Comparison of ENCODE assay signal across 20 cellular contexts in the genomic region with DNA sequence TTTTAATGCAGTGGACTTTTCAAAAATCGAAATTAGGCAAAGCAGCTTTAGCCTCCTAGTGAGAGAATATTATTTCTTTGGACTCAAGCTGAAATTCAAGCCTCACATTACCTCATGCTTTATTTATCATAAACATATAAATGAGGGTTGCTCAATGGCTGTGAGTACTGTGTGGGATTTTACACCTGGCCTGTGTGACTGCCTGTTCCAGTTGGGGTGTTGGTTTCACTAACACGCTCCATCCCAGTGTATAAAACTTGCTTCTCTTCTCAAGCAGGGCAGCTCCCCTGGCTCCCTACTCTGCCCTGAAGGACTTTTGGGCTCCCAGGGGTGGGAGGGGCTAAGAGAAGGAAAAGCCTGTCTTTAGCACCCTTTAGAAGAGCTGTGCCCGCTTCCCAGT.
"Had no signal": no experiment of that assay in that cellular context is flagged by ENCODE, and none has a peak within 500 bp of the region (broad histone marks: within the 10 kb centered on the region; RNA-seq: fewer than 3 reads in every experiment).

No MANE protein-coding gene starts in this region.

- ATAC-seq: WTC11 had no signal

- DNase-seq: activated CD4-positive, alpha-beta T cell treated with anti-CD3 and anti-CD28 coated beads for 1 hour; activated CD4-positive, alpha-beta T cell treated with anti-CD3 and anti-CD28 coated beads, Interleukin-2, amount 10 ng/mL, durations not matched to agents 24 days and 14 days; activated CD4-positive, alpha-beta T cell treated with anti-CD3 and anti-CD28 coated beads, Interleukin-2, amount 50 U/mL, for 48 hours; activated CD8-positive, alpha-beta memory T cell treated with anti-CD3 and anti-CD28 coated beads for 24 hours; activated gamma-delta T cell treated with Interleukin-2 at 50 U/mL for 16 hours; activated naive CD4-positive, alpha-beta T cell treated with anti-CD3 and anti-CD28 coated beads, Interleukin-2, amount 10 ng/mL, durations not matched to agents 7 days and 5 days; activated naive CD8-positive, alpha-beta T cell treated with anti-CD3 and anti-CD28 coated beads for 36 hours; activated T-cell treated with anti-CD3 and anti-CD28 coated beads, Interleukin-2, amount 50 U/mL, for 72 hours; brain microvascular endothelial cell; cerebellar nuclear complex; colonic mucosa; NCI-H1092; NCI-H1417; NCI-H1930; NCI-H446; NCI-H524; SHP77 treated with DMSO at 0.1 percent for 48 hours had no signal

- H3K4me1 ChIP-seq: colonic mucosa had no signal

- H3K4me3 ChIP-seq: colonic mucosa had no signal

- H3K9me3 Mint-ChIP-seq: activated naive CD4-positive, alpha-beta T cell treated with anti-CD3 and anti-CD28 coated beads, Interleukin-2, amount 10 ng/mL, durations not matched to agents 7 days and 5 days; activated naive CD8-positive, alpha-beta T cell treated with anti-CD3 and anti-CD28 coated beads for 36 hours; activated T-helper 2 cell treated with anti-CD3 and anti-CD28 coated beads, Interferon-gamma antibody, Interleukin-2, Interleukin-4, amounts not matched to agents 10 μg/mL and 5 μg/mL and 100 μg/mL, durations not matched to agents 14 hours and 24 hours and 36 hours had no signal

- H3K27me3 ChIP-seq: brain microvascular endothelial cell, colonic mucosa had no signal

- H3K27me3 Mint-ChIP-seq: activated CD4-positive, alpha-beta T cell treated with anti-CD3 and anti-CD28 coated beads, Interleukin-2, amount 10 ng/mL, durations not matched to agents 24 days and 14 days; activated naive CD4-positive, alpha-beta T cell treated with anti-CD3 and anti-CD28 coated beads, Interleukin-2, amount 10 ng/mL, durations not matched to agents 7 days and 5 days; activated naive CD8-positive, alpha-beta T cell treated with anti-CD3 and anti-CD28 coated beads for 36 hours had no signal

- H3K4me3 Mint-ChIP-seq: activated CD4-positive, alpha-beta T cell treated with anti-CD3 and anti-CD28 coated beads, Interleukin-2, amount 10 ng/mL, durations not matched to agents 24 days and 14 days; activated naive CD4-positive, alpha-beta T cell treated with anti-CD3 and anti-CD28 coated beads, Interleukin-2, amount 10 ng/mL, durations not matched to agents 7 days and 5 days; activated naive CD8-positive, alpha-beta T cell treated with anti-CD3 and anti-CD28 coated beads for 36 hours; activated T-cell treated with anti-CD3 and anti-CD28 coated beads, Interleukin-2, amount 50 U/mL, for 72 hours; T-helper 1 cell treated with Interleukin-12 subunit alpha and Interleukin-12 subunit beta and Interleukin-4 antibody, amounts not matched to agents 30 μg/mL and 1 μg/mL, for 36 hours; WTC11 had no signal

- H3K27ac ChIP-seq: brain microvascular endothelial cell, colonic mucosa had no signal

- H3K27ac Mint-ChIP-seq: activated naive CD4-positive, alpha-beta T cell treated with anti-CD3 and anti-CD28 coated beads, Interleukin-2, amount 10 ng/mL, durations not matched to agents 7 days and 5 days; activated naive CD8-positive, alpha-beta T cell treated with anti-CD3 and anti-CD28 coated beads for 36 hours; activated T-cell treated with anti-CD3 and anti-CD28 coated beads, Interleukin-2, amount 50 U/mL, for 72 hours; activated T-helper 2 cell treated with anti-CD3 and anti-CD28 coated beads, Interferon-gamma antibody, Interleukin-2, Interleukin-4, amounts not matched to agents 10 μg/mL and 5 μg/mL and 100 μg/mL, durations not matched to agents 14 hours and 24 hours and 36 hours; T-helper 1 cell treated with Interleukin-12 subunit alpha and Interleukin-12 subunit beta and Interleukin-4 antibody, amounts not matched to agents 30 μg/mL and 1 μg/mL, for 36 hours; WTC11 had no signal

- H3K9me3 ChIP-seq: colonic mucosa had no signal

- H3K4me1 Mint-ChIP-seq: WTC11 had no signal
